In genomic region chr15:82168296-82168695, GRCh38 we compare ENCODE assay signal across 18 cellular contexts.
DNase-seq lines count a peak whose midpoint lies in the region; ATAC-seq, FAIRE-seq and TF ChIP-seq lines count a peak whose summit lies in the region.
"Had no signal": no experiment of that assay in that cellular context is flagged by ENCODE, and none has a peak within 500 bp of the region (broad histone marks: within the 10 kb centered on the region; RNA-seq: fewer than 3 reads in every experiment).

No MANE protein-coding gene starts in this region.

- DNase-seq in T-helper 1 cell (no peak), foreskin fibroblast (peak; percentile 30 to 65), GM23248 (no peak), pancreas (no peak), hepatocyte (ENCODE audit: low spot score) (no peak)
- no peak for DNase-seq in stimulated activated naive CD8-positive, alpha-beta T cell treated with anti-CD3 and anti-CD28 coated beads, Interleukin-15, amount 100 ng/mL, for 72 hours
- DNase-seq in stimulated activated naive CD8-positive, alpha-beta T cell treated with anti-CD3 and anti-CD28 coated beads, Interleukin-15, Interleukin-2, amounts not matched to agents 100 U/mL and 50 U/mL, for 24 hours, result no peak
- DNase-seq: CD8-positive, alpha-beta T cell; COR-L47; DMS153; DMS79 treated with DMSO at 0.1 percent for 48 hours; GF-D8 had no signal

- H3K27me3 Mint-ChIP-seq in T-helper 1 cell treated with Interleukin-12 subunit alpha and Interleukin-12 subunit beta and Interleukin-4 antibody, amounts not matched to agents 30 μg/mL and 1 μg/mL, for 36 hours (ENCODE audit: low read depth), result no peaks in the 10 kb centered on the region
- no peaks in the 10 kb centered on the region for H3K27me3 Mint-ChIP-seq in stimulated activated naive CD8-positive, alpha-beta T cell treated with anti-CD3 and anti-CD28 coated beads, Interleukin-15, amount 100 ng/mL, for 72 hours

- H3K27ac ChIP-seq in GM23248 (no peak overlapping the region), pancreas (no peak overlapping the region), hepatocyte (no peak overlapping the region)
- H3K27ac ChIP-seq: 22Rv1 had no signal

- H3K36me3 Mint-ChIP-seq in T-helper 1 cell treated with Interleukin-12 subunit alpha and Interleukin-12 subunit beta and Interleukin-4 antibody, amounts not matched to agents 30 μg/mL and 1 μg/mL, for 36 hours (ENCODE audit: low read depth), result peaks cover 6% of the 10 kb centered on the region

- H4K20me1 ChIP-seq in GM23248 (ENCODE audit: insufficient read depth), result no peaks in the 10 kb centered on the region
- no peaks in the 10 kb centered on the region for H4K20me1 ChIP-seq in hepatocyte (ENCODE audit: insufficient read depth, poor library complexity, severe bottlenecking)

- H3K27ac Mint-ChIP-seq in T-helper 1 cell treated with Interleukin-12 subunit alpha and Interleukin-12 subunit beta and Interleukin-4 antibody, amounts not matched to agents 30 μg/mL and 1 μg/mL, for 36 hours, result peak overlapping the region; percentile 52
- peak overlapping the region; percentile 31 to 72 for H3K27ac Mint-ChIP-seq in stimulated activated naive CD8-positive, alpha-beta T cell treated with anti-CD3 and anti-CD28 coated beads, Interleukin-15, amount 100 ng/mL, for 72 hours
- H3K27ac Mint-ChIP-seq: CD14-positive monocyte; CD8-positive, alpha-beta T cell had no signal

- intact Hi-C loops in pancreas (cut with DNase I), result no loop called here

- FAIRE-seq in pancreas (lab: Jason Lieb, UNC), result no peak
- FAIRE-seq: D721Med, H54 had no signal

- H3K4me1 Mint-ChIP-seq in T-helper 1 cell treated with Interleukin-12 subunit alpha and Interleukin-12 subunit beta and Interleukin-4 antibody, amounts not matched to agents 30 μg/mL and 1 μg/mL, for 36 hours (ENCODE audit: low read depth), result peaks cover 41% of the 10 kb centered on the region
- H3K4me1 Mint-ChIP-seq in stimulated activated naive CD8-positive, alpha-beta T cell treated with anti-CD3 and anti-CD28 coated beads, Interleukin-15, amount 100 ng/mL, for 72 hours, result peaks cover 63% of the 10 kb centered on the region

- ATAC-seq in stimulated activated naive CD8-positive, alpha-beta T cell treated with anti-CD3 and anti-CD28 coated beads, Interleukin-15, amount 100 ng/mL, for 72 hours, result no peak
- ATAC-seq in stimulated activated naive CD8-positive, alpha-beta T cell treated with anti-CD3 and anti-CD28 coated beads, Interleukin-15, Interleukin-2, amounts not matched to agents 100 U/mL and 50 U/mL, for 24 hours, result no peak
- no peak for ATAC-seq in pancreas
- ATAC-seq: CD8-positive, alpha-beta T cell; HCT116 had no signal

- no peak overlapping the region for H2AFZ ChIP-seq in GM23248
- H2AFZ ChIP-seq in hepatocyte, result no peak overlapping the region

- in situ Hi-C loops in GM23248 (cut with MboI), result no loop called here

- TF ChIP-seq CTCF in foreskin fibroblast (IDR thresholded peaks at IDR 0.05; ENCODE audit: low read depth, low read length) (no peak), pancreas (IDR thresholded peaks at IDR 0.05) (no peak), hepatocyte (IDR thresholded peaks at IDR 0.05; ENCODE audit: poor library complexity) (no peak)

- H3K4me3 ChIP-seq in foreskin fibroblast (ENCODE audit: low read depth in 1 of 2, low read length in 2 of 2), result no peak overlapping the region
- H3K4me3 ChIP-seq in GM23248, result no peak overlapping the region
- H3K4me3 ChIP-seq in pancreas, result no peak overlapping the region
- no peak overlapping the region for H3K4me3 ChIP-seq in hepatocyte

- H3K36me3 ChIP-seq in GM23248 (ENCODE audit: low read depth), result peaks cover 13% of the 10 kb centered on the region; the same call in 1 of the 2 replicates
- H3K36me3 ChIP-seq in pancreas, result peaks cover 0 to 4% (median 0%) of the 10 kb centered on the region in 3 donors
- no peaks in the 10 kb centered on the region for H3K36me3 ChIP-seq in hepatocyte (replicated peaks; ENCODE audit: insufficient read depth, low read depth)

- H3K9me3 ChIP-seq in GM23248 (ENCODE audit: low read depth) (no peaks in the 10 kb centered on the region), pancreas (no peaks in the 10 kb centered on the region), hepatocyte (ENCODE audit: low read depth) (no peaks in the 10 kb centered on the region)

- WGBS in GM23248 (ENCODE audit: low coverage in 1 of 2, low lambda C conversion rate in 2 of 2, missing lambda C conversion rate in 2 of 2), 2 experiments, result 92 to 97% methylated on average over 8 of the region's 8 CpGs
- WGBS in pancreas, 2 donors, result 97% methylated on average over 8 of the region's 8 CpGs
- 94% methylated on average over 8 of the region's 8 CpGs for WGBS in hepatocyte (ENCODE audit: low lambda C conversion rate, missing lambda C conversion rate)

- H3K9me2 ChIP-seq in GM23248 (ENCODE audit: insufficient read depth), result no peaks in the 10 kb centered on the region
- no peaks in the 10 kb centered on the region for H3K9me2 ChIP-seq in hepatocyte (replicated peaks; ENCODE audit: insufficient read depth)

- H3K27me3 ChIP-seq in GM23248 (replicated peaks; ENCODE audit: insufficient read depth), result no peaks in the 10 kb centered on the region
- no peaks in the 10 kb centered on the region for H3K27me3 ChIP-seq in pancreas
- H3K27me3 ChIP-seq in hepatocyte, result no peaks in the 10 kb centered on the region

- H3K4me1 ChIP-seq in GM23248 (ENCODE audit: insufficient read depth) (peaks cover 9% of the 10 kb centered on the region; the same call in 1 of the 2 replicates), pancreas (no peaks in the 10 kb centered on the region), hepatocyte (ENCODE audit: insufficient read depth) (no peaks in the 10 kb centered on the region)

- H3F3A ChIP-seq in GM23248 (ENCODE audit: insufficient read depth), result 0 out of 2 replicates have a peak, but pooled peaks cover 6% of the 10 kb centered on the region

- H3K4me3 Mint-ChIP-seq in T-helper 1 cell treated with Interleukin-12 subunit alpha and Interleukin-12 subunit beta and Interleukin-4 antibody, amounts not matched to agents 30 μg/mL and 1 μg/mL, for 36 hours, result no peak overlapping the region
- peak overlapping the region in 1 of 2 donors; percentile 30 for H3K4me3 Mint-ChIP-seq in stimulated activated naive CD8-positive, alpha-beta T cell treated with anti-CD3 and anti-CD28 coated beads, Interleukin-15, amount 100 ng/mL, for 72 hours
- H3K4me3 Mint-ChIP-seq: CD14-positive monocyte; CD8-positive, alpha-beta T cell had no signal

- H3K9me3 Mint-ChIP-seq in T-helper 1 cell treated with Interleukin-12 subunit alpha and Interleukin-12 subunit beta and Interleukin-4 antibody, amounts not matched to agents 30 μg/mL and 1 μg/mL, for 36 hours, result no peaks in the 10 kb centered on the region
- no peaks in the 10 kb centered on the region for H3K9me3 Mint-ChIP-seq in stimulated activated naive CD8-positive, alpha-beta T cell treated with anti-CD3 and anti-CD28 coated beads, Interleukin-15, amount 100 ng/mL, for 72 hours
- H3K9me3 Mint-ChIP-seq: CD14-positive monocyte; CD8-positive, alpha-beta T cell had no signal

- H3K79me2 ChIP-seq in GM23248 (ENCODE audit: insufficient read depth) (peaks cover 9% of the 10 kb centered on the region; the same call in 1 of the 2 replicates), hepatocyte (no peaks in the 10 kb centered on the region)

- no peak overlapping the region for H3K9ac ChIP-seq in GM23248

- H3K4me2 ChIP-seq in GM23248 (ENCODE audit: unreplicated experiment) (no peak overlapping the region), hepatocyte (no peak overlapping the region)

Comparison
In these comparisons a context has a peak if more than half of its experiments do, and no peak if none do; other contexts are left out.
1. DNase-seq: peak in foreskin fibroblast (2 of 2); none in T-helper 1 cell (0 of 5), stimulated activated naive CD8-positive, alpha-beta T cell treated with anti-CD3 and anti-CD28 coated beads, Interleukin-15, amount 100 ng/mL, for 72 hours (0 of 2), stimulated activated naive CD8-positive, alpha-beta T cell treated with anti-CD3 and anti-CD28 coated beads, Interleukin-15, Interleukin-2, amounts not matched to agents 100 U/mL and 50 U/mL, for 24 hours (single experiment), GM23248 (single experiment), pancreas (0 of 6) and hepatocyte (single experiment).